8 cellular contexts compared by ENCODE assay signal in genomic region chr1:116910379-116911165, GRCh38. TPM values are rescaled to one million over a fixed set of nuclear protein-coding genes. Genes with fewer than 3 reads are reported as not detected.
DNase-seq lines count a peak whose midpoint lies in the region; ATAC-seq and TF ChIP-seq lines count a peak whose summit lies in the region.

No MANE protein-coding gene starts in this region.

- peaks cover 50% of the 10 kb centered on the region for H3K4me1 ChIP-seq in body of pancreas

- DNase-seq in NCI-H2029 (lab: John Stamatoyannopoulos, UW) (peak; percentile 17), NCI-H2029 treated with DMSO at 0.1 percent for 48 hours (lab: John Stamatoyannopoulos, UW) (no peak), SW480 (ENCODE audit: low spot score) (peak; percentile 72), body of pancreas (peak; percentile 64 to 71 (median 69)), kidney epithelial cell (ENCODE audit: low read depth) (no peak), pons (ENCODE audit: low spot score) (no peak)
- peak; percentile 48 for DNase-seq in stimulated activated CD4-positive, alpha-beta T cell treated with anti-CD3 and anti-CD28 coated beads, Interleukin-4, amount 100 ng/mL, for 24 hours

- ATAC-seq in body of pancreas (peak; percentile 65), GM19395 (IDR thresholded peaks at IDR 0.05; ENCODE audit: unreplicated experiment) (no peak)

- 2 to 3% methylated on average over 23 to 58 of the region's 63 CpGs for whole genome bisulfite sequencing in body of pancreas, 2 donors

- H3K4me3 ChIP-seq in body of pancreas (peak overlapping the region; percentile 42 to 68), kidney epithelial cell (ENCODE audit: low read depth, low read length) (peak overlapping the region; percentile 80)

- intact Hi-C loops in body of pancreas (cut with DNase I) = no loop called here

- no peak for TF ChIP-seq CTCF in body of pancreas (IDR thresholded peaks at IDR 0.05)
- no peak for TF ChIP-seq CTCF in kidney epithelial cell (IDR thresholded peaks at IDR 0.05; ENCODE audit: insufficient read depth, low read length, poor library complexity, severe bottlenecking)

- H3K27me3 ChIP-seq in body of pancreas = no peaks in the 10 kb centered on the region
- no peaks in the 10 kb centered on the region for H3K27me3 ChIP-seq in kidney epithelial cell (ENCODE audit: control insufficient read depth, insufficient read depth, low read length)

- H3K9me3 ChIP-seq in body of pancreas = no peaks in the 10 kb centered on the region

- TF ChIP-seq POLR2A in body of pancreas (IDR thresholded peaks at IDR 0.05) = no peak

- H3K36me3 ChIP-seq in body of pancreas (replicated peaks in 1 of 2; ENCODE audit: insufficient read depth in 1 of 2, low read depth in 2 of 2) = no peaks in the 10 kb centered on the region
- H3K36me3 ChIP-seq in kidney epithelial cell (ENCODE audit: control insufficient read depth, insufficient read depth, low read length) = no peaks in the 10 kb centered on the region

- H3K27ac ChIP-seq in body of pancreas = peak overlapping the region; percentile 79 to 91 (median 85)

RNA-seq across cellular contexts. Expression of gene PTGFRN, which starts 0.9 kb away (rescaled TPM):
- total RNA-seq in body of pancreas (10 to 100 TPM; 35.0 to 76.8 TPM), kidney epithelial cell (90.0 and 91.3 TPM in 2 replicates)

Comparison
In these comparisons a context has a peak if more than half of its experiments do, and no peak if none do; other contexts are left out.
1. DNase-seq: peak in NCI-H2029 (single experiment), SW480 (single experiment), body of pancreas (4 of 4) and stimulated activated CD4-positive, alpha-beta T cell treated with anti-CD3 and anti-CD28 coated beads, Interleukin-4, amount 100 ng/mL, for 24 hours (single experiment); none in NCI-H2029 treated with DMSO at 0.1 percent for 48 hours (single experiment), kidney epithelial cell (single experiment) and pons (single experiment).